ENCODE assay signal across 1 cellular context in the genomic region with DNA sequence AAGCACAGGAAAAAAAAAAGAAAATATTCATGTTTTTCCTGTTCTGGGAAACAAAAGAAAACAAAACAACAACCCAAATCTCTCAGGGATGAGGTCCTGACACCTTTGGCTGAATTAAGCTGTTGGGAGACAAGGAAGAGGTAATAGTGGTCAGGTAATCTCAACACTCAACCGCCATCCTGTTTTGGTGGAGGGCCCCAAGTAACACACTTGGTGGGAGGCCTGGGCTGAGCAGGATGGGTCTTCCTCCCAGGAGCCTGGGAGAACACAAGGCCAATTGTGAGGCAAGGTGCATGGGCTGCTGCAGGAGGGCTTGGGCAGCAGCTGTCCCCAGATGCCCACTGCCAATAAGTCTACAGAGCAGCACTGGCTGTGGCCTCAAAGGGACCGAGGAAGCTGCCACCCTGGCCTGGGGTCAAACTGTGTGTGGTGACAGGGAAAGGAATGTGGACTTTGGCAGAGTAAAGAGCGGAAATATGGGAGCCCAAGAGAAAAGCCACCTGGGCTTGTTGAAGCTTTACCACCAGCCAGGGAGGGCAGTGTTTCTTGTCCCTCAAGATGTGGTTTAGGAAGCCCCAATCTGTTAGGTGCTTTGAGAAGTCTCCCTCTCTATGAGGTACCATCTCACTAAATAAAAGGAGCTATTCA.
TF ChIP-seq lines count a peak whose summit lies in the region.

No MANE protein-coding gene starts in this region.

TF ChIP-seq in HepG2, 621 proteins besides CTCF, POLR2A, EP300 and RAD21 (continued from another document and continues in another):
- TF ChIP-seq PLRG1 (conservative IDR thresholded peaks at IDR 0.05) (no peak), ZKSCAN5 (CRISPR knock-in tag; IDR thresholded peaks at IDR 0.05) (no peak), ZNF83 (CRISPR knock-in tag; IDR thresholded peaks at IDR 0.05; ENCODE audit: borderline replicate concordance) (no peak), SNAPC5 (CRISPR knock-in tag; IDR thresholded peaks at IDR 0.05; ENCODE audit: borderline replicate concordance) (no peak), NFYC (CRISPR knock-in tag; IDR thresholded peaks at IDR 0.05) (no peak), RBAK (CRISPR knock-in tag; IDR thresholded peaks at IDR 0.05) (no peak), ZNF446 (CRISPR knock-in tag; IDR thresholded peaks at IDR 0.05) (no peak), ZNF350 (CRISPR knock-in tag; IDR thresholded peaks at IDR 0.05; ENCODE audit: borderline replicate concordance, low read depth) (peak; percentile 91; the same call in 1 of the 2 replicates), HMGXB3 (CRISPR knock-in tag; IDR thresholded peaks at IDR 0.05; ENCODE audit: borderline replicate concordance) (no peak), NCOA2 (CRISPR knock-in tag; IDR thresholded peaks at IDR 0.05) (peak; percentile 96), AGO2 (optimal IDR thresholded peaks at IDR 0.05; ENCODE audit: low read depth, low read length) (no peak), CSRNP2 (CRISPR knock-in tag; conservative IDR thresholded peaks at IDR 0.05; ENCODE audit: low read depth) (no peak), ATF7-NPFF (CRISPR knock-in tag; IDR thresholded peaks at IDR 0.05; ENCODE audit: low read depth) (no peak), DNMT1 (CRISPR knock-in tag; IDR thresholded peaks at IDR 0.05) (no peak), JARID2 (CRISPR knock-in tag; IDR thresholded peaks at IDR 0.05; ENCODE audit: insufficient replicate concordance) (no peak), ZNF567 (CRISPR knock-in tag; IDR thresholded peaks at IDR 0.05; ENCODE audit: borderline replicate concordance) (no peak), KAT7 (CRISPR knock-in tag; IDR thresholded peaks at IDR 0.05; ENCODE audit: borderline replicate concordance) (no peak), RFXANK (CRISPR knock-in tag; IDR thresholded peaks at IDR 0.05) (0 out of 2 replicates have a peak, but pooled peaks have one; percentile 15), CEBPZ (IDR thresholded peaks at IDR 0.05; ENCODE audit: low read length) (no peak), CBX5 (CRISPR knock-in tag; IDR thresholded peaks at IDR 0.05; ENCODE audit: borderline replicate concordance) (peak; percentile 91; the same call in 1 of the 2 replicates), SOX13 (IDR thresholded peaks at IDR 0.05) (peak; percentile 76; the same call in 1 of the 2 replicates), SOX13 (CRISPR knock-in tag; conservative IDR thresholded peaks at IDR 0.05 in 1 of 2, IDR thresholded peaks at IDR 0.05 in 1 of 2) (peak in 1 of 2 experiments; percentile 90; a peak in 2 of 4 replicates), SNAI1 (CRISPR knock-in tag; IDR thresholded peaks at IDR 0.05; ENCODE audit: borderline replicate concordance) (no peak), ZNF44 (CRISPR knock-in tag; IDR thresholded peaks at IDR 0.05) (no peak), ZBTB7B (CRISPR knock-in tag; IDR thresholded peaks at IDR 0.05) (peak; percentile 84), NR2C2 (CRISPR knock-in tag; IDR thresholded peaks at IDR 0.05; ENCODE audit: borderline replicate concordance) (peak; percentile 79), ZBTB26 (CRISPR knock-in tag; IDR thresholded peaks at IDR 0.05; ENCODE audit: borderline replicate concordance) (no peak), CBX2 (IDR thresholded peaks at IDR 0.05; ENCODE audit: low read depth, low read length) (no peak), CBX2 (CRISPR knock-in tag; IDR thresholded peaks at IDR 0.05; ENCODE audit: low read depth) (no peak), ZEB1 (IDR thresholded peaks at IDR 0.05; ENCODE audit: insufficient replicate concordance, low read depth) (peak; percentile 57), TFDP1 (CRISPR knock-in tag; IDR thresholded peaks at IDR 0.05; ENCODE audit: borderline replicate concordance) (peak; percentile 66; the same call in 1 of the 2 replicates), POLR2G (IDR thresholded peaks at IDR 0.05; ENCODE audit: low read depth, low read length) (no peak), REL (CRISPR knock-in tag; conservative IDR thresholded peaks at IDR 0.05) (no peak), IRF9 (CRISPR knock-in tag; IDR thresholded peaks at IDR 0.05; ENCODE audit: borderline replicate concordance) (peak; percentile 43; the same call in 1 of the 2 replicates), ZNF24 (IDR thresholded peaks at IDR 0.05) (no peak), ZNF143 (CRISPR knock-in tag; IDR thresholded peaks at IDR 0.05) (peak; percentile 69; the same call in 1 of the 2 replicates), NFKBIZ (CRISPR knock-in tag; IDR thresholded peaks at IDR 0.05) (0 out of 2 replicates have a peak, but pooled peaks have one; percentile 69), PHF21A (CRISPR knock-in tag; IDR thresholded peaks at IDR 0.05) (peak; percentile 94), SMAD1 (CRISPR knock-in tag; IDR thresholded peaks at IDR 0.05; ENCODE audit: borderline replicate concordance, low read depth) (peak; percentile 55; the same call in 1 of the 2 replicates), NKX3-1 (CRISPR knock-in tag; IDR thresholded peaks at IDR 0.05) (no peak), ZNF224 (CRISPR knock-in tag; IDR thresholded peaks at IDR 0.05) (peak; percentile 82; the same call in 1 of the 2 replicates), SRF (IDR thresholded peaks at IDR 0.05; ENCODE audit: low read depth, low read length) (no peak)
- TF ChIP-seq, protein P1, sequence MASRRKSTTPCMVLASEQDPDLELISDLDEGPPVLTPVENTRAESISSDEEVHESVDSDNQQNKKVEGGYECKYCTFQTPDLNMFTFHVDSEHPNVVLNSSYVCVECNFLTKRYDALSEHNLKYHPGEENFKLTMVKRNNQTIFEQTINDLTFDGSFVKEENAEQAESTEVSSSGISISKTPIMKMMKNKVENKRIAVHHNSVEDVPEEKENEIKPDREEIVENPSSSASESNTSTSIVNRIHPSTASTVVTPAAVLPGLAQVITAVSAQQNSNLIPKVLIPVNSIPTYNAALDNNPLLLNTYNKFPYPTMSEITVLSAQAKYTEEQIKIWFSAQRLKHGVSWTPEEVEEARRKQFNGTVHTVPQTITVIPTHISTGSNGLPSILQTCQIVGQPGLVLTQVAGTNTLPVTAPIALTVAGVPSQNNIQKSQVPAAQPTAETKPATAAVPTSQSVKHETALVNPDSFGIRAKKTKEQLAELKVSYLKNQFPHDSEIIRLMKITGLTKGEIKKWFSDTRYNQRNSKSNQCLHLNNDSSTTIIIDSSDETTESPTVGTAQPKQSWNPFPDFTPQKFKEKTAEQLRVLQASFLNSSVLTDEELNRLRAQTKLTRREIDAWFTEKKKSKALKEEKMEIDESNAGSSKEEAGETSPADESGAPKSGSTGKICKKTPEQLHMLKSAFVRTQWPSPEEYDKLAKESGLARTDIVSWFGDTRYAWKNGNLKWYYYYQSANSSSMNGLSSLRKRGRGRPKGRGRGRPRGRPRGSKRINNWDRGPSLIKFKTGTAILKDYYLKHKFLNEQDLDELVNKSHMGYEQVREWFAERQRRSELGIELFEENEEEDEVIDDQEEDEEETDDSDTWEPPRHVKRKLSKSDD (CRISPR knock-in tag; IDR thresholded peaks at IDR 0.05; ENCODE audit: low read depth): no peak
- TF ChIP-seq, protein P2, sequence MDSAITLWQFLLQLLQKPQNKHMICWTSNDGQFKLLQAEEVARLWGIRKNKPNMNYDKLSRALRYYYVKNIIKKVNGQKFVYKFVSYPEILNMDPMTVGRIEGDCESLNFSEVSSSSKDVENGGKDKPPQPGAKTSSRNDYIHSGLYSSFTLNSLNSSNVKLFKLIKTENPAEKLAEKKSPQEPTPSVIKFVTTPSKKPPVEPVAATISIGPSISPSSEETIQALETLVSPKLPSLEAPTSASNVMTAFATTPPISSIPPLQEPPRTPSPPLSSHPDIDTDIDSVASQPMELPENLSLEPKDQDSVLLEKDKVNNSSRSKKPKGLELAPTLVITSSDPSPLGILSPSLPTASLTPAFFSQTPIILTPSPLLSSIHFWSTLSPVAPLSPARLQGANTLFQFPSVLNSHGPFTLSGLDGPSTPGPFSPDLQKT (CRISPR knock-in tag; IDR thresholded peaks at IDR 0.05; ENCODE audit: borderline replicate concordance): no peak
- TF ChIP-seq, protein P3, sequence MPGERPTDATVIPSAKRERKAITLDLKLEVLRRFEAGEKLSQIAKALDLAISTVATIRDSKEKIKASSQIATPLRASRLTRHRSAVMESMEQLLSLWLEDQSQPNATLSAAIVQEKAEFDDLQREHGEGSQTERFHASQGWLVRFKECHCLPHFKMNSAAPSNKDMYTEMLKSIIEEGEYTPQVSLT (CRISPR knock-in tag; IDR thresholded peaks at IDR 0.05; ENCODE audit: borderline replicate concordance, low read depth): no peak
